Comparison of ENCODE assay signal across 14 cellular contexts in the genomic region with DNA sequence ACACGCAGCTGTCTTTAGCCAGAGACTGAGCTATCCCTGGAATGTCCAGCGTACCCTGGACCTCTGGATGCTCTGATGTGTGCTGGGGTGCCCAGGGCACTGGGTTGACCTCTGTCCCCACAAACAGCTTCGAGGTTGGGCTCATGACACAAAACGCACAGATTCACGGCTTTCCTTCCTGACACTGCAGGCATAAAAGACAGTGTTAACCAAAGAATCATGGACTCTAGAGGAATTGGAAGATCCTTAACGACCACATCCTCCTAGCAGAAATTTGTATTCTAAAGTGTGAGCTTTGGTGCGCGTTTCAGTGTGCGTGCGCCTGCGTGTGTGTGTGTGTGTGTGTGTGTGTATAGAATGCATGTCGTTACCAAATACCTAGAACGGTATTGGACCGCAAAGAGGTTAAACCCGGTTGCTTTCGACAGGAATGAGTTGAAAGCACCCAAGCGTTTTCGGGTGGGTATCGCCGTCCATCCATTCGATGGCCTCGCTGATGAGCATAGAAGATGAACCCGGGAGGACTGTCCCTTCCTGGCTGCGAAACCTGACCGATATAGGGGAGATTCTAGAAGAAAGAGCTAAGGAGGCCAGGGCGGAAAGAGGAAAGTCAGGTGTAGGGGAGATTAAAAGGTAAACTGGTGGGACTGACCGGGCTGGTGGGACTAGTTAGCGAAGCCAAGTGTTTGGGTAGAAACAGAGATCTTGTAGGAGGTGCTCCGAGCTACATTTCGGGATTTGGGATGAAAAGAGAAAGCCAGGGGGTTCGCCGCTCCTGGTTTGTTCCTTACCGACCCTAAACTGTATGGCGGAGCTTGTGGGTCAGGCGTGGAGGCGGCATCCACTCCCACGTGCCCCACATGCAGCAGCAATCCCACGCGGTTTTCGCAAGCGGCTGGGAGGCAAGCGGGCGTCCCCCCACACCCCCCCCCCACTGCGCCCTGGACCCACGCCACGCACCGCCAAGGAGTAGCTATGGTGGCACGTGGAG. TPM values are rescaled to one million over a fixed set of nuclear protein-coding genes. Genes with fewer than 3 reads are reported as not detected.
DNase-seq lines count a peak whose midpoint lies in the region; ATAC-seq and TF ChIP-seq lines count a peak whose summit lies in the region.
"Had no signal": no experiment of that assay in that cellular context is flagged by ENCODE, and none has a peak within 500 bp of the region (broad histone marks: within the 10 kb centered on the region; RNA-seq: fewer than 3 reads in every experiment).

No MANE protein-coding gene starts in this region.

- H3K36me3 ChIP-seq in thoracic aorta, result no peaks in the 10 kb centered on the region
- H3K36me3 ChIP-seq: BLaER1 treated with 17β-estradiol and CSF1 and Interleukin-3, amounts not matched to agents 10 nM and 100 nM; brain microvascular endothelial cell had no signal

- peaks cover 59% of the 10 kb centered on the region for H3K27me3 ChIP-seq in thoracic aorta (replicated peaks; ENCODE audit: insufficient read depth)

- H3K27me3 Mint-ChIP-seq in activated naive CD4-positive, alpha-beta T cell treated with anti-CD3 and anti-CD28 coated beads, Interleukin-2, amount 50 U/mL, for 24 hours, result peaks cover 78% of the 10 kb centered on the region
- H3K27me3 Mint-ChIP-seq in activated T-cell treated with anti-CD3 and anti-CD28 coated beads, Interleukin-2, amount 50 U/mL, for 72 hours (ENCODE audit: low read depth), result peaks cover 99% of the 10 kb centered on the region

- DNase-seq in activated naive CD4-positive, alpha-beta T cell (lab: John Stamatoyannopoulos, UW), result no peak
- DNase-seq in activated T-cell treated with anti-CD3 and anti-CD28 coated beads, Interleukin-2, amount 50 U/mL, for 72 hours, result no peak
- DNase-seq in thoracic aorta (ENCODE audit: low spot score) (no peak), omental fat pad (ENCODE audit: low spot score) (no peak), foreskin melanocyte (no peak), NCI-H526 treated with DMSO at 0.1 percent for 48 hours (lab: John Stamatoyannopoulos, UW) (no peak)
- DNase-seq: brain microvascular endothelial cell, foreskin fibroblast had no signal

- peak in 1 of 2 donors; percentile 4 for ATAC-seq in activated T-cell treated with anti-CD3 and anti-CD28 coated beads, Interleukin-2, amount 50 U/mL, for 72 hours (replicated peaks in 1 of 2)
- ATAC-seq in thoracic aorta (ENCODE audit: insufficient number of reproducible peaks, low FRiP score, low read depth), result no peak
- no peak for ATAC-seq in omental fat pad (ENCODE audit: low FRiP score)
- ATAC-seq: Right ventricle myocardium inferior had no signal

- peak overlapping the region; percentile 69 for H3K4me3 Mint-ChIP-seq in activated naive CD4-positive, alpha-beta T cell treated with anti-CD3 and anti-CD28 coated beads, Interleukin-2, amount 50 U/mL, for 24 hours
- peak overlapping the region; percentile 67 to 99 for H3K4me3 Mint-ChIP-seq in activated T-cell treated with anti-CD3 and anti-CD28 coated beads, Interleukin-2, amount 50 U/mL, for 72 hours

- H3K4me1 ChIP-seq in thoracic aorta (ENCODE audit: control insufficient read depth in 1 of 2, low read depth in 2 of 2), result peaks cover 18 to 25% of the 10 kb centered on the region in 2 donors

- TF ChIP-seq CTCF in thoracic aorta (IDR thresholded peaks at IDR 0.05), result no peak
- no peak for TF ChIP-seq CTCF in omental fat pad (IDR thresholded peaks at IDR 0.05)

- peak overlapping the region; percentile 12 for H3K27ac Mint-ChIP-seq in activated naive CD4-positive, alpha-beta T cell treated with anti-CD3 and anti-CD28 coated beads, Interleukin-2, amount 50 U/mL, for 24 hours
- no peak overlapping the region for H3K27ac Mint-ChIP-seq in activated T-cell treated with anti-CD3 and anti-CD28 coated beads, Interleukin-2, amount 50 U/mL, for 72 hours

- H3K4me1 Mint-ChIP-seq in activated naive CD4-positive, alpha-beta T cell treated with anti-CD3 and anti-CD28 coated beads, Interleukin-2, amount 50 U/mL, for 24 hours, result peaks cover 55% of the 10 kb centered on the region
- H3K4me1 Mint-ChIP-seq in activated T-cell treated with anti-CD3 and anti-CD28 coated beads, Interleukin-2, amount 50 U/mL, for 72 hours (ENCODE audit: low read depth), result peaks cover 71% of the 10 kb centered on the region

- no peaks in the 10 kb centered on the region for H3K36me3 Mint-ChIP-seq in activated naive CD4-positive, alpha-beta T cell treated with anti-CD3 and anti-CD28 coated beads, Interleukin-2, amount 50 U/mL, for 24 hours
- no peaks in the 10 kb centered on the region for H3K36me3 Mint-ChIP-seq in activated T-cell treated with anti-CD3 and anti-CD28 coated beads, Interleukin-2, amount 50 U/mL, for 72 hours (ENCODE audit: insufficient read depth in 2 of 2)

- H3K9me3 ChIP-seq in iPS-18c (ENCODE audit: control insufficient read depth, insufficient read depth, low read length) (no peaks in the 10 kb centered on the region), thoracic aorta (no peaks in the 10 kb centered on the region)

- no peaks in the 10 kb centered on the region for H3K9me3 Mint-ChIP-seq in activated naive CD4-positive, alpha-beta T cell treated with anti-CD3 and anti-CD28 coated beads, Interleukin-2, amount 50 U/mL, for 24 hours
- no peaks in the 10 kb centered on the region for H3K9me3 Mint-ChIP-seq in activated T-cell treated with anti-CD3 and anti-CD28 coated beads, Interleukin-2, amount 50 U/mL, for 72 hours

- no peak overlapping the region for H3K27ac ChIP-seq in thoracic aorta
- H3K27ac ChIP-seq: BLaER1 treated with 17β-estradiol and CSF1 and Interleukin-3, amounts not matched to agents 10 nM and 100 nM; brain microvascular endothelial cell had no signal

- H3K4me3 ChIP-seq in iPS-18c (ENCODE audit: insufficient read depth, low read depth, low read length), result peak overlapping the region; percentile 50; the same call in 1 of the 2 replicates
- H3K4me3 ChIP-seq in thoracic aorta, result peak overlapping the region; percentile 29
- H3K4me3 ChIP-seq: lung, smooth muscle cell had no signal

RNA-seq across cellular contexts. Expression of a gene that starts 6.8 kb away (rescaled TPM):
- total RNA-seq in activated T-cell treated with anti-CD3 and anti-CD28 coated beads, Interleukin-2, amount 50 U/mL, for 72 hours, result under 1 TPM in 1 of 2 donors, not detected in 1; 0.02 TPM
- not detected for total RNA-seq in thoracic aorta
- total RNA-seq in omental fat pad, result under 1 TPM in 1 of 4 donors, not detected in 3; 0.72 TPM
- total RNA-seq: smooth muscle cell had no signal

RNA-seq across cellular contexts. Expression of a gene that starts 8.0 kb away (rescaled TPM):
- total RNA-seq in activated T-cell treated with anti-CD3 and anti-CD28 coated beads, Interleukin-2, amount 50 U/mL, for 72 hours, result not detected
- total RNA-seq in thoracic aorta, result not detected
- total RNA-seq in omental fat pad, result 1 to 10 TPM in 3 of 4 donors, not detected in 1; 2.6 to 6.7 (median 2.9) TPM
